ENCODE assay signal across 10 cellular contexts in the genomic region with DNA sequence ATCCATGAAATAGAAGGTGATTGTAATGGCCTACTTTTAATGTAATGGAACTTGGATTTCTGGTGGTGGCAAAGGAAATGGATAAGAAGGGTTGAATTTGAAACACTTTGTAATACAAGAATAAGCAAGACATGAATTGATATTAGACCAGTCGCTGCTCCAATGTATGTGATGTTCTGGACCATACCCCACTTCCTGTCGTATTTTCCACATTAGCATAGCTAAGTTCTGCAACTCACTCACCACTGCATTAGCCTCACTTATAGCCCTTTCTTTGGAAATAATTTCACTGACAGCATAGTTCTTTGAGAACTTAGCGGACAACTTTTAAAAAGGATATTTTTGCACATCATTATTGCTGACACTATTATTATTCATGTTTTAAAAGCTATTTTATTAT.
"Had no signal": no experiment of that assay in that cellular context is flagged by ENCODE, and none has a peak within 500 bp of the region (broad histone marks: within the 10 kb centered on the region; RNA-seq: fewer than 3 reads in every experiment).

No MANE protein-coding gene starts in this region.

- H3K9ac ChIP-seq: KMS-11 had no signal

- ATAC-seq: GM23338 had no signal

- DNase-seq: H9, HCEC 1CT, HFFc6, IMR-90, KBM-7 had no signal

- H2AFZ ChIP-seq: GM23338 had no signal

- H3K27ac ChIP-seq: KMS-11 had no signal

- H3K4me3 ChIP-seq: GM23338 had no signal

- H3K4me2 ChIP-seq: GM23338, KMS-11 had no signal

- FAIRE-seq: H1, H54, HTR-8/SVneo had no signal
